In the genomic region with DNA sequence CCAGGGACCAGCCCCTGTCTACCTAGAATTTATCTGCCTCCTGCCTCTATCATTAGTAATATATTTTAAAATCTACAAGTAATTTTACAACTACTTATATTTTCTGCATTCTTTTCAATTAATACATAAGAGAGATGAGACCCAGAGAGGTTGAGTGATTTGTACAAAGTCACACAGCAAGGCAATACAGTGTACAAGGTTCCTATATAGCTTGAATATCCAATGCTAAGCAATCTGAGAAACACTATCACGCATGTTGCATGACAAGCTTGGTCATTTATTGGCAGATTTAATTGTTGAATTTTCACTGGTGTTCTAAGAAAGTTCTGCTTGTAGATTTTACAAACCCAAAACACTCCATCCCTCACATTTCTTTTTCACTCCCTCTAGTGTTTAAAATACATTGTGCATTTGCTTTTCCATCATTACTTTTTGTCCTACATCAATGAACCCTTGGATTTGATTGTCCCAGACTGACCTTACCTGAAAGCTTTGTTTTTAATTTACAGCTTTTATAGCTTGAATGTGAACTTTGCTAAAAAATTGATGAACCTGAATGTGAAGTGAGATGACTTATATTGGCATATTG, we compare ENCODE assay signal across 24 cellular contexts.
DNase-seq lines count a peak whose midpoint lies in the region; ATAC-seq and TF ChIP-seq lines count a peak whose summit lies in the region.
"Had no signal": no experiment of that assay in that cellular context is flagged by ENCODE, and none has a peak within 500 bp of the region (broad histone marks: within the 10 kb centered on the region; RNA-seq: fewer than 3 reads in every experiment).

No MANE protein-coding gene starts in this region.

- ATAC-seq in heart left ventricle = no peak
- no peak for ATAC-seq in left ventricle myocardium superior
- ATAC-seq in GM18858 (IDR thresholded peaks at IDR 0.05; ENCODE audit: unreplicated experiment) = no peak
- ATAC-seq: natural killer cell, T-cell had no signal

- in situ Hi-C loops in GM13977 (cut with MboI; ENCODE audit: low pct_unique_long_range_greater_than_20kb, low sequenced_read_pairs, unreplicated experiment) = loop anchor here (25.0 kb wide), 1 partner anchor 508 kb away; no protein-coding TSS in a partner anchor

- no peak overlapping the region for H3K27ac ChIP-seq in heart left ventricle
- H3K27ac ChIP-seq in adrenal gland = no peak overlapping the region
- H3K27ac ChIP-seq: HL-60, stomach had no signal

- H3K27me3 Mint-ChIP-seq in type B pancreatic cell = no peaks in the 10 kb centered on the region
- H3K27me3 Mint-ChIP-seq: CD4-positive, alpha-beta T cell had no signal

- no peaks in the 10 kb centered on the region for H3K4me1 ChIP-seq in heart left ventricle
- H3K4me1 ChIP-seq in adrenal gland (replicated peaks in 1 of 2) = no peaks in the 10 kb centered on the region
- H3K4me1 ChIP-seq: HAP-1, stomach had no signal

- no peak overlapping the region for H3K4me3 Mint-ChIP-seq in type B pancreatic cell
- H3K4me3 Mint-ChIP-seq: activated CD4-positive, alpha-beta T cell treated with anti-CD3 and anti-CD28 coated beads, Interleukin-2, amount 10 ng/mL, durations not matched to agents 7 days and 5 days; CD4-positive, alpha-beta T cell; natural killer cell; T-cell had no signal

- no peak overlapping the region for H3K27ac Mint-ChIP-seq in type B pancreatic cell
- H3K27ac Mint-ChIP-seq: activated CD4-positive, alpha-beta T cell treated with anti-CD3 and anti-CD28 coated beads, Interleukin-2, amount 10 ng/mL, durations not matched to agents 7 days and 5 days; CD4-positive, alpha-beta T cell; natural killer cell; T-cell had no signal

- intact Hi-C loops in heart left ventricle (cut with DNase I) = no loop called here
- intact Hi-C loops in left ventricle myocardium superior (cut with micrococcal nuclease) = no loop called here
- intact Hi-C loops in adrenal gland (cut with DNase I) = no loop called here

- WGBS in heart left ventricle, 4 donors = 91 to 100% (median 96%) methylated on average over 1 of the region's 1 CpG
- WGBS in adrenal gland, 4 donors = 94 to 100% (median 95%) methylated on average over 1 of the region's 1 CpG

- peaks cover 5% of the 10 kb centered on the region for H3K9me3 Mint-ChIP-seq in type B pancreatic cell
- H3K9me3 Mint-ChIP-seq: activated CD4-positive, alpha-beta T cell treated with anti-CD3 and anti-CD28 coated beads, Interleukin-2, amount 10 ng/mL, durations not matched to agents 7 days and 5 days; CD4-positive, alpha-beta T cell; natural killer cell; T-cell had no signal

- no peak for TF ChIP-seq POLR2A in heart left ventricle (IDR thresholded peaks at IDR 0.05)
- TF ChIP-seq POLR2A in adrenal gland (IDR thresholded peaks at IDR 0.05) = no peak

- H3K4me1 Mint-ChIP-seq in type B pancreatic cell (ENCODE audit: unreplicated experiment) = no peaks in the 10 kb centered on the region
- H3K4me1 Mint-ChIP-seq: activated CD4-positive, alpha-beta T cell treated with anti-CD3 and anti-CD28 coated beads, Interleukin-2, amount 10 ng/mL, durations not matched to agents 7 days and 5 days; natural killer cell; T-cell had no signal

- H3K27me3 ChIP-seq in heart left ventricle (no peaks in the 10 kb centered on the region), adrenal gland (no peaks in the 10 kb centered on the region)
- H3K27me3 ChIP-seq: stomach had no signal

- H3K9me3 ChIP-seq in heart left ventricle (no peaks in the 10 kb centered on the region), adrenal gland (replicated peaks in 1 of 3) (no peaks in the 10 kb centered on the region)
- H3K9me3 ChIP-seq: HAP-1, stomach had no signal

- TF ChIP-seq CTCF in heart left ventricle (IDR thresholded peaks at IDR 0.05) = peak in 8 of 12 donors; percentile 12 to 34 (median 20)
- peak in 4 of 6 experiments; percentile 26 to 39 (median 28) for TF ChIP-seq CTCF in adrenal gland (IDR thresholded peaks at IDR 0.05)
- peak; percentile 30 for TF ChIP-seq CTCF in fibroblast of villous mesenchyme (IDR thresholded peaks at IDR 0.05; ENCODE audit: insufficient read depth, low read depth, low read length)
- TF ChIP-seq CTCF in type B pancreatic cell (conservative IDR thresholded peaks at IDR 0.05) = peak; percentile 49
- no peak for TF ChIP-seq CTCF in GM13977 (IDR thresholded peaks at IDR 0.05; ENCODE audit: extremely low read depth, insufficient read depth, missing control alignments)

- H3K36me3 ChIP-seq in heart left ventricle (no peaks in the 10 kb centered on the region), adrenal gland (replicated peaks in 1 of 2) (no peaks in the 10 kb centered on the region)
- H3K36me3 ChIP-seq: HAP-1, stomach had no signal

- no peak for DNase-seq in heart left ventricle
- DNase-seq in left ventricle myocardium superior = no peak
- no peak for DNase-seq in adrenal gland
- DNase-seq in fibroblast of villous mesenchyme (ENCODE audit: low read depth) = no peak
- DNase-seq in type B pancreatic cell (ENCODE audit: extremely low spot score, unreplicated experiment) = no peak
- no peak for DNase-seq in activated naive CD4-positive, alpha-beta T cell treated with anti-CD3 and anti-CD28 coated beads, Interleukin-2, amount 50 U/mL, for 16 hours
- no peak for DNase-seq in GM13977 (ENCODE audit: low spot score)
- DNase-seq: activated CD4-positive, alpha-beta T cell treated with anti-CD3 and anti-CD28 coated beads, Interleukin-2, amount 10 ng/mL, durations not matched to agents 7 days and 5 days; activated CD8-positive, alpha-beta memory T cell treated with anti-CD3 and anti-CD28 coated beads, Interleukin-2, amount 50 U/mL, for 48 hours; activated gamma-delta T cell; amygdala; CD4-positive, alpha-beta T cell; DMS153; effector CD8-positive, alpha-beta T cell; KBM-7; natural killer cell; NCI-H1048; NCI-H2029 treated with DMSO at 0.1 percent for 48 hours; NCI-H446; stomach; T-cell had no signal

- H3K36me3 Mint-ChIP-seq in type B pancreatic cell = peaks cover 4% of the 10 kb centered on the region
- H3K36me3 Mint-ChIP-seq: natural killer cell, T-cell had no signal

- no peak overlapping the region for H3K4me3 ChIP-seq in heart left ventricle
- H3K4me3 ChIP-seq in adrenal gland = no peak overlapping the region
- no peak overlapping the region for H3K4me3 ChIP-seq in fibroblast of villous mesenchyme (ENCODE audit: low read depth, low read length)
- H3K4me3 ChIP-seq: HAP-1, stomach had no signal
